In the genomic region with DNA sequence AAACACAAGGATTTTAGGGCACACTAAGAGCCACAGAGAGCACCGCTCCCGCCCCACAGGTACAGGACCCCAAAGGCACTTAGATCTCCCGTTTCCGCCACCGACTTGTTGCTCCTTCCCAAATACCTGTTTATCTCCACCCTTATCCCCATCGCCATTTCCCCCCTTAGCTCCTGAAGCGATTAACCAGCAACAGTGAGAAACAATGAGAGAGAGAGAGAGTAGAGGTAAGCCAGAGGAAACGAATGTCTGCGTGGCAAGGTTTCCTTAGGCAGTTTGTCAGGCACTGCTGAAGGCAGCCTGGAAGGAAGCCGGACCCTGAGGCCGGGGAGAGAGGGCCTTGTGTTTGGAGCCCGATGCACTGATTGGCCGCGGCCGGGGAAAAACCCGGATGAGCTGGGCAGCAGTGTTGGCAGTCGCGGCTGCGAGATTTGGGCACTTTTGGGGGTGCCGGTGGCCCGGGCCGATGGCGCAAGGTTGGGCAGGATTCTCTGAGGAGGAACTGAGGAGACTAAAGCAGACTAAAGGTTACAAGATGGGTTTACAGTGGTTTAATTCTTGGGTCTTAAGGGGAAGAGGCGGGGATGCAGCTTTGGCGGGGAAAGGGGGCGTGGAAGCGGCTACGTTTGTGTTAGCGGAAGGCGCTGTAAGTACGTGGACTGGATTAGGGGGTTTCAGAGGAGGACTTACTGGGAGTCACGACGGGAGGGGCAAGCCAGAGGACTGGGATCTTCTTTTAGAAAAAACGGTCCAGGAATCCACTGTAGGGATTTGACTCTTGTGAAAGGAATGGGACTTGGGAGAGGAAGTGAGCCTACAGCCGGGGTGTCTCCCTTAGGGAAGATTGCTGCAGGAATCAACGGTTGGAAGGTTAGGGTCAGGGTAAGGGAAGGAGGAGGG, we compare ENCODE assay signal across 8 cellular contexts. TPM values are rescaled to one million over a fixed set of nuclear protein-coding genes. Genes with fewer than 3 reads are reported as not detected.
DNase-seq lines count a peak whose midpoint lies in the region; FAIRE-seq and TF ChIP-seq lines count a peak whose summit lies in the region.

A gene with protein sequence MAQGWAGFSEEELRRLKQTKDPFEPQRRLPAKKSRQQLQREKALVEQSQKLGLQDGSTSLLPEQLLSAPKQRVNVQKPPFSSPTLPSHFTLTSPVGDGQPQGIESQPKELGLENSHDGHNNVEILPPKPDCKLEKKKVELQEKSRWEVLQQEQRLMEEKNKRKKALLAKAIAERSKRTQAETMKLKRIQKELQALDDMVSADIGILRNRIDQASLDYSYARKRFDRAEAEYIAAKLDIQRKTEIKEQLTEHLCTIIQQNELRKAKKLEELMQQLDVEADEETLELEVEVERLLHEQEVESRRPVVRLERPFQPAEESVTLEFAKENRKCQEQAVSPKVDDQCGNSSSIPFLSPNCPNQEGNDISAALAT (plus strand): TSS at position 409 of the 900 bp plus-strand sequence. CDS start 58 bp downstream, at position 467.

- peak; percentile 54 for FAIRE-seq in endometrium (lab: Jason Lieb, UNC)

- TF ChIP-seq CTCF in GM20000 (IDR thresholded peaks at IDR 0.05; ENCODE audit: extremely low read depth, missing control alignments) = no peak

- peak; percentile 97 for DNase-seq in COLO829 (ENCODE audit: low spot score)
- peak; percentile 87 for DNase-seq in GM20000 (ENCODE audit: low spot score)
- DNase-seq in HS-5 (ENCODE audit: low read depth) = peak; percentile 90
- peak; percentile 89 for DNase-seq in NOMO-1 treated with DMSO at 0.1 percent for 48 hours (lab: John Stamatoyannopoulos, UW; ENCODE audit: unreplicated experiment)
- peak; percentile 64 to 74 (median 70) for DNase-seq in activated CD8-positive, alpha-beta memory T cell treated with anti-CD3 and anti-CD28 coated beads for 48 hours (ENCODE audit: low read depth in 2 of 3, low spot score in 2 of 3)
- DNase-seq in mesenteric fat pad (ENCODE audit: low spot score) = peak; percentile 95
- peak; percentile 61 for DNase-seq in stimulated activated CD8-positive, alpha-beta memory T cell treated with anti-CD3 and anti-CD28 coated beads, Interleukin-15, amount 100 ng/mL, for 24 hours (ENCODE audit: low read depth)

RNA-seq across cellular contexts. Expression of the gene that starts here (rescaled TPM):
- 8.9 TPM for total RNA-seq in mesenteric fat pad

Comparison
In these comparisons a context has a peak if more than half of its experiments do, and no peak if none do; other contexts are left out.
1. Peak in every context shown above with its lines: DNase-seq.